ENCODE assay signal across 37 cellular contexts in genomic region chr5:152094076-152094475, GRCh38.
"Had no signal": no experiment of that assay in that cellular context is flagged by ENCODE, and none has a peak within 500 bp of the region (broad histone marks: within the 10 kb centered on the region; RNA-seq: fewer than 3 reads in every experiment).

No MANE protein-coding gene starts in this region.

- H3K4me3 ChIP-seq: ascending aorta, cardiac muscle cell had no signal

- H3K36me3 ChIP-seq: ascending aorta, cardiac muscle cell had no signal

- H3K36me3 Mint-ChIP-seq: activated CD4-positive, alpha-beta memory T cell treated with anti-CD3 and anti-CD28 coated beads for 36 hours; activated naive CD4-positive, alpha-beta T cell treated with anti-CD3 and anti-CD28 coated beads, Interleukin-2, amount 50 U/mL, for 24 hours; activated naive CD8-positive, alpha-beta T cell treated with anti-CD3 and anti-CD28 coated beads, Interleukin-2, amount 10 ng/mL, durations not matched to agents 7 days and 5 days; brain had no signal

- H3K4me1 Mint-ChIP-seq: activated B cell treated with CpG ODN at 0.5 μM for 24 hours; activated CD4-positive, alpha-beta T cell treated with anti-CD3 and anti-CD28 coated beads, Interleukin-2, amount 10 ng/mL, durations not matched to agents 24 days and 14 days; activated naive CD8-positive, alpha-beta T cell treated with anti-CD3 and anti-CD28 coated beads, Interleukin-2, amount 50 U/mL, for 24 hours had no signal

- H3K9me3 Mint-ChIP-seq: activated B cell treated with CpG ODN at 0.5 μM for 24 hours; activated CD4-positive, alpha-beta memory T cell treated with anti-CD3 and anti-CD28 coated beads for 36 hours; activated CD4-positive, alpha-beta T cell treated with anti-CD3 and anti-CD28 coated beads, Interleukin-2, amount 10 ng/mL, durations not matched to agents 24 days and 14 days; activated CD8-positive, alpha-beta T cell treated with anti-CD3 and anti-CD28 coated beads for 36 hours; activated naive CD4-positive, alpha-beta T cell treated with anti-CD3 and anti-CD28 coated beads for 36 hours; activated naive CD4-positive, alpha-beta T cell treated with anti-CD3 and anti-CD28 coated beads, Interleukin-2, amount 50 U/mL, for 24 hours; activated naive CD8-positive, alpha-beta T cell treated with anti-CD3 and anti-CD28 coated beads, Interleukin-2, amount 10 ng/mL, durations not matched to agents 7 days and 5 days; activated naive CD8-positive, alpha-beta T cell treated with anti-CD3 and anti-CD28 coated beads, Interleukin-2, amount 50 U/mL, for 24 hours; activated T-cell treated with anti-CD3 and anti-CD28 coated beads, Interleukin-2, amount 50 U/mL, for 4 hours; activated T-cell treated with anti-CD3 and anti-CD28 coated beads, Interleukin-2, amount 50 U/mL, for 72 hours; activated T-helper 1 cell treated with anti-CD3 and anti-CD28 coated beads, Interleukin-12 subunit alpha, Interleukin-12 subunit beta, Interleukin-2, Interleukin-4 antibody, amounts not matched to agents 30 ng/mL and 10 ng/mL and 1 ng/mL, durations not matched to agents 14 hours and 24 hours and 36 hours; activated T-helper 17 cell treated with anti-CD3 and anti-CD28 coated beads, Interleukin-2, amount 50 U/mL, for 72 hours; brain; central memory CD8-positive, alpha-beta T cell; T-helper 1 cell treated with Interleukin-12 subunit alpha and Interleukin-12 subunit beta and Interleukin-4 antibody, amounts not matched to agents 30 μg/mL and 1 μg/mL, for 36 hours; T-helper 2 cell treated with Interferon-gamma antibody and Interleukin-4, amounts not matched to agents 5 μg/mL and 100 μg/mL, for 36 hours had no signal

- H3K4me3 Mint-ChIP-seq: activated B cell treated with CpG ODN at 0.5 μM for 24 hours; activated CD4-positive, alpha-beta memory T cell treated with anti-CD3 and anti-CD28 coated beads for 36 hours; activated CD4-positive, alpha-beta T cell treated with anti-CD3 and anti-CD28 coated beads, Interleukin-2, amount 10 ng/mL, durations not matched to agents 24 days and 14 days; activated CD8-positive, alpha-beta T cell treated with anti-CD3 and anti-CD28 coated beads for 36 hours; activated naive CD4-positive, alpha-beta T cell treated with anti-CD3 and anti-CD28 coated beads for 36 hours; activated naive CD4-positive, alpha-beta T cell treated with anti-CD3 and anti-CD28 coated beads, Interleukin-2, amount 50 U/mL, for 24 hours; activated naive CD8-positive, alpha-beta T cell; activated naive CD8-positive, alpha-beta T cell treated with anti-CD3 and anti-CD28 coated beads, Interleukin-2, amount 10 ng/mL, durations not matched to agents 7 days and 5 days; activated naive CD8-positive, alpha-beta T cell treated with anti-CD3 and anti-CD28 coated beads, Interleukin-2, amount 50 U/mL, for 24 hours; activated T-cell treated with anti-CD3 and anti-CD28 coated beads, Interleukin-2, amount 50 U/mL, for 4 hours; activated T-cell treated with anti-CD3 and anti-CD28 coated beads, Interleukin-2, amount 50 U/mL, for 72 hours; activated T-helper 1 cell treated with anti-CD3 and anti-CD28 coated beads, Interleukin-12 subunit alpha, Interleukin-12 subunit beta, Interleukin-2, Interleukin-4 antibody, amounts not matched to agents 30 ng/mL and 10 ng/mL and 1 ng/mL, durations not matched to agents 14 hours and 24 hours and 36 hours; activated T-helper 17 cell treated with anti-CD3 and anti-CD28 coated beads, Interleukin-2, amount 50 U/mL, for 72 hours; brain; central memory CD8-positive, alpha-beta T cell; T-helper 1 cell treated with Interleukin-12 subunit alpha and Interleukin-12 subunit beta and Interleukin-4 antibody, amounts not matched to agents 30 μg/mL and 1 μg/mL, for 36 hours; T-helper 2 cell treated with Interferon-gamma antibody and Interleukin-4, amounts not matched to agents 5 μg/mL and 100 μg/mL, for 36 hours had no signal

- H3K4me1 ChIP-seq: ascending aorta had no signal

- H3K27ac Mint-ChIP-seq: activated B cell treated with CpG ODN at 0.5 μM for 24 hours; activated CD4-positive, alpha-beta memory T cell treated with anti-CD3 and anti-CD28 coated beads for 36 hours; activated CD4-positive, alpha-beta T cell treated with anti-CD3 and anti-CD28 coated beads, Interleukin-2, amount 10 ng/mL, durations not matched to agents 24 days and 14 days; activated CD8-positive, alpha-beta T cell treated with anti-CD3 and anti-CD28 coated beads for 36 hours; activated naive CD4-positive, alpha-beta T cell treated with anti-CD3 and anti-CD28 coated beads for 36 hours; activated naive CD4-positive, alpha-beta T cell treated with anti-CD3 and anti-CD28 coated beads, Interleukin-2, amount 50 U/mL, for 24 hours; activated naive CD8-positive, alpha-beta T cell; activated naive CD8-positive, alpha-beta T cell treated with anti-CD3 and anti-CD28 coated beads, Interleukin-2, amount 10 ng/mL, durations not matched to agents 7 days and 5 days; activated naive CD8-positive, alpha-beta T cell treated with anti-CD3 and anti-CD28 coated beads, Interleukin-2, amount 50 U/mL, for 24 hours; activated T-cell treated with anti-CD3 and anti-CD28 coated beads, Interleukin-2, amount 50 U/mL, for 72 hours; activated T-helper 1 cell treated with anti-CD3 and anti-CD28 coated beads, Interleukin-12 subunit alpha, Interleukin-12 subunit beta, Interleukin-2, Interleukin-4 antibody, amounts not matched to agents 30 ng/mL and 10 ng/mL and 1 ng/mL, durations not matched to agents 14 hours and 24 hours and 36 hours; activated T-helper 17 cell treated with anti-CD3 and anti-CD28 coated beads, Interleukin-2, amount 50 U/mL, for 72 hours; T-helper 1 cell treated with Interleukin-12 subunit alpha and Interleukin-12 subunit beta and Interleukin-4 antibody, amounts not matched to agents 30 μg/mL and 1 μg/mL, for 36 hours; T-helper 2 cell treated with Interferon-gamma antibody and Interleukin-4, amounts not matched to agents 5 μg/mL and 100 μg/mL, for 36 hours had no signal

- H3K27me3 Mint-ChIP-seq: activated CD4-positive, alpha-beta memory T cell treated with anti-CD3 and anti-CD28 coated beads for 36 hours; activated CD4-positive, alpha-beta T cell treated with anti-CD3 and anti-CD28 coated beads, Interleukin-2, amount 10 ng/mL, durations not matched to agents 24 days and 14 days; activated CD8-positive, alpha-beta T cell treated with anti-CD3 and anti-CD28 coated beads for 36 hours; activated naive CD4-positive, alpha-beta T cell treated with anti-CD3 and anti-CD28 coated beads, Interleukin-2, amount 50 U/mL, for 24 hours; activated naive CD8-positive, alpha-beta T cell; activated naive CD8-positive, alpha-beta T cell treated with anti-CD3 and anti-CD28 coated beads, Interleukin-2, amount 10 ng/mL, durations not matched to agents 7 days and 5 days; activated naive CD8-positive, alpha-beta T cell treated with anti-CD3 and anti-CD28 coated beads, Interleukin-2, amount 50 U/mL, for 24 hours; activated T-helper 17 cell treated with anti-CD3 and anti-CD28 coated beads, Interleukin-2, amount 50 U/mL, for 72 hours; brain; central memory CD8-positive, alpha-beta T cell had no signal

- ATAC-seq: activated CD8-positive, alpha-beta T cell treated with anti-CD3 and anti-CD28 coated beads for 36 hours; activated naive CD8-positive, alpha-beta T cell treated with anti-CD3 and anti-CD28 coated beads, Interleukin-2, amount 50 U/mL, for 24 hours; activated T-cell treated with anti-CD3 and anti-CD28 coated beads, Interleukin-2, amount 50 U/mL, for 4 hours; activated T-cell treated with anti-CD3 and anti-CD28 coated beads, Interleukin-2, amount 50 U/mL, for 72 hours; activated T-helper 17 cell treated with anti-CD3 and anti-CD28 coated beads, Interleukin-2, amount 50 U/mL, for 72 hours had no signal

- H3K27me3 ChIP-seq: ascending aorta, cardiac muscle cell had no signal

- DNase-seq: activated B cell treated with CpG ODN at 0.5 μM for 24 hours; activated CD4-positive, alpha-beta memory T cell treated with anti-CD3 and anti-CD28 coated beads for 36 hours; activated CD4-positive, alpha-beta T cell treated with anti-CD3 and anti-CD28 coated beads for 4 hours; activated CD4-positive, alpha-beta T cell treated with anti-CD3 and anti-CD28 coated beads, Interleukin-2, amount 10 ng/mL, durations not matched to agents 24 days and 14 days; activated CD4-positive, alpha-beta T cell treated with anti-CD3 and anti-CD28 coated beads, Interleukin-2, amount 50 U/mL, for 1 hour; activated CD4-positive, alpha-beta T cell treated with anti-CD3 and anti-CD28 coated beads, Interleukin-2, amount 50 U/mL, for 4 hours; activated CD4-positive, CD25-positive, alpha-beta regulatory T cell treated with anti-CD3 and anti-CD28 coated beads, Interleukin-2, amount 50 U/mL, for 72 hours; activated CD8-positive, alpha-beta memory T cell treated with anti-CD3 and anti-CD28 coated beads, Interleukin-2, amount 50 U/mL, for 4 hours; activated CD8-positive, alpha-beta T cell treated with anti-CD3 and anti-CD28 coated beads for 36 hours; activated effector memory CD4-positive, alpha-beta T cell treated with anti-CD3 and anti-CD28 coated beads, Interleukin-2, amount 50 U/mL, for 16 hours; activated gamma-delta T cell treated with Interleukin-2 at 50 U/mL for 16 hours; activated naive CD4-positive, alpha-beta T cell; activated naive CD4-positive, alpha-beta T cell treated with anti-CD3 and anti-CD28 coated beads for 36 hours; activated naive CD8-positive, alpha-beta T cell treated with anti-CD3 and anti-CD28 coated beads, Interleukin-2, amount 10 ng/mL, durations not matched to agents 7 days and 5 days; activated naive CD8-positive, alpha-beta T cell treated with anti-CD3 and anti-CD28 coated beads, Interleukin-2, amount 50 U/mL, for 24 hours; activated T-cell treated with anti-CD3 and anti-CD28 coated beads for 4 hours; activated T-cell treated with anti-CD3 and anti-CD28 coated beads, Interleukin-2, amount 50 U/mL, for 1 hour; activated T-cell treated with anti-CD3 and anti-CD28 coated beads, Interleukin-2, amount 50 U/mL, for 4 hours; activated T-cell treated with anti-CD3 and anti-CD28 coated beads, Interleukin-2, amount 50 U/mL, for 72 hours; amygdala; anterior cingulate cortex; caudate nucleus; cerebellar nuclear complex; T-helper 1 cell; T-helper 2 cell; T-helper 9 cell had no signal

- H3K9me3 ChIP-seq: ascending aorta had no signal

- H3K27ac ChIP-seq: ascending aorta, cardiac muscle cell, VCaP had no signal
